In genomic region chr10:7818295-7819125, GRCh38 we compare ENCODE assay signal across 8 cellular contexts. TPM values are rescaled to one million over a fixed set of nuclear protein-coding genes. Genes with fewer than 3 reads are reported as not detected.
DNase-seq lines count a peak whose midpoint lies in the region; ATAC-seq lines count a peak whose summit lies in the region.

TSS of gene TAF3 (plus strand) at chr10:7818505. CDS start at chr10:7818710, 205 bp downstream.

- H3K27ac Mint-ChIP-seq in CD8-positive, alpha-beta memory T cell, result peak within 1 kb of the TSS; percentile 79 to 96 (median 90)

- H3K36me3 ChIP-seq in CD8-positive, alpha-beta memory T cell (ENCODE audit: insufficient read depth, low read length), result no peaks in the 10 kb centered on the region

- H3K27ac ChIP-seq in CD8-positive, alpha-beta memory T cell (ENCODE audit: low read depth, low read length), result peak within 1 kb of the TSS; percentile 59

- CTCF ChIA-PET in CD8-positive, alpha-beta memory T cell (lab: Charles Lee), result interaction anchor here (1.3 to 3.4 kb wide), 3 partner anchors 19 to 31 kb away, joined by 3 to 12 read pairs (median 3); partner anchors contain the start of genes ATP5F1C and KIN

- H3K27me3 ChIP-seq in CD8-positive, alpha-beta memory T cell (ENCODE audit: insufficient read depth, low read length, poor library complexity, severe bottlenecking), result no peaks in the 10 kb centered on the region

- H3K4me1 ChIP-seq in CD8-positive, alpha-beta memory T cell (ENCODE audit: insufficient read depth, low read length), result peaks cover 23% of the 10 kb centered on the region

- H3K4me1 Mint-ChIP-seq in CD8-positive, alpha-beta memory T cell, result peaks cover 35 to 51% (median 44%) of the 10 kb centered on the region in 3 donors

- peak within 1 kb of the TSS; percentile 94 to 100 (median 97) for H3K4me3 Mint-ChIP-seq in CD8-positive, alpha-beta memory T cell

- H3K9me3 Mint-ChIP-seq in CD8-positive, alpha-beta memory T cell, result no peaks in the 10 kb centered on the region

- POLR2A ChIA-PET in CD8-positive, alpha-beta memory T cell (lab: Charles Lee), result interaction anchor here (0.5 to 4.0 kb wide), 4 partner anchors 10 to 365 kb away, joined by 4 to 39 read pairs (median 6); partner anchors contain the start of genes ATP5F1C and KIN

- peak; percentile 86 to 93 (median 87) for DNase-seq in CD8-positive, alpha-beta memory T cell
- DNase-seq in NK-92 (lab: John Stamatoyannopoulos, UW; ENCODE audit: unreplicated experiment) (peak; percentile 14), medulla oblongata (ENCODE audit: extremely low spot score) (peak; percentile 94)
- DNase-seq in activated CD8-positive, alpha-beta memory T cell treated with anti-CD3 and anti-CD28 coated beads for 24 hours, result peak; percentile 97
- DNase-seq in effector CD8-positive, alpha-beta T cell (lab: John Stamatoyannopoulos, UW), result peak; percentile 86
- DNase-seq in stimulated activated CD4-positive, alpha-beta T cell treated with anti-CD3 and anti-CD28 coated beads, TNF-alpha, amount 100 ng/mL, for 4 hours (ENCODE audit: low read depth in 3 of 3), result peak; percentile 87

- peak; percentile 87 for ATAC-seq in GM19455 (IDR thresholded peaks at IDR 0.05; ENCODE audit: unreplicated experiment)
- peak; percentile 68 for ATAC-seq in HG03575 (IDR thresholded peaks at IDR 0.05; ENCODE audit: extremely low read depth, insufficient number of reproducible peaks, low FRiP score, unreplicated experiment)

- H3K9me3 ChIP-seq in CD8-positive, alpha-beta memory T cell (ENCODE audit: low read length), result no peaks in the 10 kb centered on the region

- peaks cover 0 to 31% (median 2%) of the 10 kb centered on the region in 3 donors for H3K36me3 Mint-ChIP-seq in CD8-positive, alpha-beta memory T cell

- H3K4me3 ChIP-seq in CD8-positive, alpha-beta memory T cell (ENCODE audit: low read length), result peak within 1 kb of the TSS; percentile 87

- peaks cover 0 to 8% of the 10 kb centered on the region in 2 donors for H3K27me3 Mint-ChIP-seq in CD8-positive, alpha-beta memory T cell

RNA-seq across cellular contexts. Expression of gene TAF3, which starts in this region (rescaled TPM):
- 10 to 100 TPM; 22.5 to 22.6 TPM for total RNA-seq in CD8-positive, alpha-beta memory T cell
- polyA plus RNA-seq in CD8-positive, alpha-beta memory T cell, result 16.9 TPM

Comparison
In these comparisons a context has a peak if more than half of its experiments do, and no peak if none do; other contexts are left out.
1. Peak in every context shown above with its lines: DNase-seq, ATAC-seq, H3K4me3 ChIP-seq and H3K27ac ChIP-seq.
2. DNase-seq: peak in every context shown above with its lines; median percentile 97 in activated CD8-positive, alpha-beta memory T cell treated with anti-CD3 and anti-CD28 coated beads for 24 hours; 94 in medulla oblongata; 87 in CD8-positive, alpha-beta memory T cell; 87 in stimulated activated CD4-positive, alpha-beta T cell treated with anti-CD3 and anti-CD28 coated beads, TNF-alpha, amount 100 ng/mL, for 4 hours; 86 in effector CD8-positive, alpha-beta T cell; 14 in NK-92.